ENCODE assay signal across 29 cellular contexts in genomic region chr4:45327544-45327943, GRCh38.
"Had no signal": no experiment of that assay in that cellular context is flagged by ENCODE, and none has a peak within 500 bp of the region (broad histone marks: within the 10 kb centered on the region; RNA-seq: fewer than 3 reads in every experiment).

No MANE protein-coding gene starts in this region.

- DNase-seq: activated B cell treated with CpG ODN at 0.5 μM for 24 hours; activated CD4-positive, alpha-beta memory T cell treated with anti-CD3 and anti-CD28 coated beads for 36 hours; activated CD4-positive, alpha-beta T cell treated with anti-CD3 and anti-CD28 coated beads for 4 hours; activated CD4-positive, alpha-beta T cell treated with anti-CD3 and anti-CD28 coated beads, Interleukin-2, amount 10 ng/mL, durations not matched to agents 24 days and 14 days; activated CD4-positive, alpha-beta T cell treated with anti-CD3 and anti-CD28 coated beads, Interleukin-2, amount 50 U/mL, for 1 hour; activated CD4-positive, alpha-beta T cell treated with anti-CD3 and anti-CD28 coated beads, Interleukin-2, amount 50 U/mL, for 4 hours; activated CD4-positive, CD25-positive, alpha-beta regulatory T cell treated with anti-CD3 and anti-CD28 coated beads, Interleukin-2, amount 50 U/mL, for 72 hours; activated CD8-positive, alpha-beta memory T cell treated with anti-CD3 and anti-CD28 coated beads, Interleukin-2, amount 50 U/mL, for 4 hours; activated CD8-positive, alpha-beta T cell treated with anti-CD3 and anti-CD28 coated beads for 36 hours; activated gamma-delta T cell; activated naive CD4-positive, alpha-beta T cell treated with anti-CD3 and anti-CD28 coated beads, Interleukin-2, amount 10 ng/mL, durations not matched to agents 7 days and 5 days; activated naive CD4-positive, alpha-beta T cell treated with Interleukin-2 at 50 U/mL for 16 hours; activated naive CD8-positive, alpha-beta T cell treated with anti-CD3 and anti-CD28 coated beads, Interleukin-2, amount 10 ng/mL, durations not matched to agents 7 days and 5 days; activated naive CD8-positive, alpha-beta T cell treated with anti-CD3 and anti-CD28 coated beads, Interleukin-2, amount 50 U/mL, for 24 hours; activated T-cell treated with anti-CD3 and anti-CD28 coated beads for 4 hours; activated T-cell treated with anti-CD3 and anti-CD28 coated beads, Interleukin-2, amount 50 U/mL, for 1 hour; activated T-cell treated with anti-CD3 and anti-CD28 coated beads, Interleukin-2, amount 50 U/mL, for 4 hours; activated T-cell treated with anti-CD3 and anti-CD28 coated beads, Interleukin-2, amount 50 U/mL, for 72 hours; amygdala; anterior cingulate cortex; caudate nucleus; cerebellar nuclear complex; T-helper 1 cell; T-helper 2 cell; T-helper 9 cell had no signal

- H3K27me3 ChIP-seq: ascending aorta, cardiac muscle cell had no signal

- H3K27ac ChIP-seq: ascending aorta, cardiac muscle cell, VCaP had no signal

- H3K9me3 ChIP-seq: ascending aorta had no signal

- ATAC-seq: activated CD8-positive, alpha-beta T cell treated with anti-CD3 and anti-CD28 coated beads for 36 hours; activated naive CD8-positive, alpha-beta T cell treated with anti-CD3 and anti-CD28 coated beads, Interleukin-2, amount 50 U/mL, for 24 hours; activated T-cell treated with anti-CD3 and anti-CD28 coated beads, Interleukin-2, amount 50 U/mL, for 4 hours; activated T-cell treated with anti-CD3 and anti-CD28 coated beads, Interleukin-2, amount 50 U/mL, for 72 hours; activated T-helper 17 cell treated with anti-CD3 and anti-CD28 coated beads, Interleukin-2, amount 50 U/mL, for 72 hours had no signal

- H3K36me3 ChIP-seq: ascending aorta, cardiac muscle cell had no signal

- H3K4me3 ChIP-seq: ascending aorta, cardiac muscle cell had no signal

- H3K4me1 ChIP-seq: ascending aorta had no signal
